Comparison of ENCODE assay signal across 7 cellular contexts in genomic region chr4:56467284-56468096, GRCh38. TPM values are rescaled to one million over a fixed set of nuclear protein-coding genes. Genes with fewer than 3 reads are reported as not detected.
DNase-seq lines count a peak whose midpoint lies in the region; ATAC-seq and TF ChIP-seq lines count a peak whose summit lies in the region.

TSS of gene SRP72 (plus strand) at chr4:56467617. CDS start at chr4:56467636, 19 bp downstream.

- ATAC-seq in GM18502 (IDR thresholded peaks at IDR 0.05; ENCODE audit: poor library complexity, unreplicated experiment) (peak; percentile 93), HG02943 (IDR thresholded peaks at IDR 0.05; ENCODE audit: low read depth, unreplicated experiment) (peak; percentile 89)

- H3K4me3 ChIP-seq in astrocyte of the cerebellum (ENCODE audit: low read depth, low read length): peak within 1 kb of the TSS; percentile 97

- in situ Hi-C loops in astrocyte of the cerebellum (cut with HindIII; ENCODE audit: low sequenced_read_pairs): no loop called here

- no peak for TF ChIP-seq CTCF in astrocyte of the cerebellum (IDR thresholded peaks at IDR 0.05; ENCODE audit: low read depth, low read length, missing control alignments)

- DNase-seq in NCI-H187 treated with DMSO at 0.1 percent for 48 hours (lab: John Stamatoyannopoulos, UW) (peak; percentile 77), T-helper 22 cell (ENCODE audit: low read depth) (peak; percentile 89), astrocyte of the cerebellum (ENCODE audit: low read depth) (peak; percentile 66), hepatic stellate cell (ENCODE audit: low spot score) (peak; percentile 89), renal cortical epithelial cell (ENCODE audit: low read depth) (peak; percentile 78)

RNA-seq across cellular contexts. Expression of gene SRP72, which starts in this region (rescaled TPM):
- 69.8 and 125 TPM in 2 replicates for total RNA-seq in renal cortical epithelial cell

Comparison
In these comparisons a context has a peak if more than half of its experiments do, and no peak if none do; other contexts are left out.
1. Peak in every context shown above with its lines: DNase-seq, ATAC-seq and H3K4me3 ChIP-seq.